In the genomic region with DNA sequence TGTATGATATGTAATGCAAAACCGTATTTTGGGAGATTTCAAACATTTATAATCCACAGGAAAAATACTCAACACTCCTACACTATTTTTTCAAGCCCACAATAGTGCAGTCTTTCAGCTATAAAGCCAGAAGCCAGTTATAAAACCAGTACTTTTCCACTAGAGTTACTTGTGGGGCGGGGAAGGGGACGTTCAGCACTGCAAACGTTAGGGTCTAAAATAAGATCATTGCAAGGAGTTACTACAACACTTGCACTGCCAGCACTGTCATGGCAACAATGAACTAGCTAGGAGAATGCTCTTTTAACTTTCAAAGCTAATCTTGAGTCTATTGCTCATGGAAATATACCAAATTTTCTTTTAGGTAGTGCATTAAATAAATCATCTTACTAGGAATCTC, we compare ENCODE assay signal across 15 cellular contexts. TPM values are rescaled to one million over a fixed set of nuclear protein-coding genes. Genes with fewer than 3 reads are reported as not detected.
DNase-seq lines count a peak whose midpoint lies in the region; ATAC-seq and TF ChIP-seq lines count a peak whose summit lies in the region.
"Had no signal": no experiment of that assay in that cellular context is flagged by ENCODE, and none has a peak within 500 bp of the region (broad histone marks: within the 10 kb centered on the region; RNA-seq: fewer than 3 reads in every experiment).

No MANE protein-coding gene starts in this region.

- no peak for TF ChIP-seq CTCF in choroid plexus epithelial cell (conservative IDR thresholded peaks at IDR 0.05; ENCODE audit: low read depth, low read length)
- no peak for TF ChIP-seq CTCF in mesothelial cell of epicardium (IDR thresholded peaks at IDR 0.05; ENCODE audit: unreplicated experiment)

- peaks cover 5% of the 10 kb centered on the region for H3K4me1 Mint-ChIP-seq in mesothelial cell of epicardium

- no peak overlapping the region for H3K27ac Mint-ChIP-seq in mesothelial cell of epicardium
- H3K27ac Mint-ChIP-seq: activated naive CD8-positive, alpha-beta T cell treated with anti-CD3 and anti-CD28 coated beads, Interleukin-2, amount 50 U/mL, for 24 hours; B cell; stimulated activated naive B cell treated with anti-CD40 and anti-IgM and Interleukin-4, amounts not matched to agents 10 μg/mL and 1 μg/mL and 100 μg/mL, for 72 hours had no signal

- no peak overlapping the region for H3K4me3 Mint-ChIP-seq in mesothelial cell of epicardium
- H3K4me3 Mint-ChIP-seq: activated naive CD8-positive, alpha-beta T cell treated with anti-CD3 and anti-CD28 coated beads, Interleukin-2, amount 50 U/mL, for 24 hours; B cell; stimulated activated naive B cell treated with anti-CD40 and anti-IgM and Interleukin-4, amounts not matched to agents 10 μg/mL and 1 μg/mL and 100 μg/mL, for 72 hours had no signal

- no peaks in the 10 kb centered on the region for H3K9me3 Mint-ChIP-seq in mesothelial cell of epicardium
- H3K9me3 Mint-ChIP-seq: activated naive CD8-positive, alpha-beta T cell treated with anti-CD3 and anti-CD28 coated beads, Interleukin-2, amount 50 U/mL, for 24 hours; stimulated activated naive B cell treated with anti-CD40 and anti-IgM and Interleukin-4, amounts not matched to agents 10 μg/mL and 1 μg/mL and 100 μg/mL, for 72 hours had no signal

- H3K36me3 Mint-ChIP-seq in mesothelial cell of epicardium = no peaks in the 10 kb centered on the region

- DNase-seq in NCI-H69 (lab: John Stamatoyannopoulos, UW) (peak; percentile 25), choroid plexus epithelial cell (ENCODE audit: low read depth) (peak; percentile 27), medulla oblongata (ENCODE audit: extremely low spot score) (peak; percentile 47), stromal cell of bone marrow (ENCODE audit: low read depth) (peak; percentile 24), HPDE6-E6E7 (ENCODE audit: extremely low spot score) (no peak), mesothelial cell of epicardium (ENCODE audit: low spot score in 2 of 2, unreplicated experiment in 2 of 2) (no peak), MV-4-11 (lab: John Stamatoyannopoulos, UW) (no peak)
- DNase-seq: activated naive CD8-positive, alpha-beta T cell treated with anti-CD3 and anti-CD28 coated beads, Interleukin-2, amount 50 U/mL, for 24 hours; effector memory CD4-positive, alpha-beta T cell; stimulated activated CD4-positive, alpha-beta T cell treated with anti-CD3 and anti-CD28 coated beads, Interleukin-4, amount 100 ng/mL, for 1 hour; stimulated activated naive B cell treated with anti-CD40 and anti-IgM and Interleukin-4, amounts not matched to agents 10 μg/mL and 1 μg/mL and 100 μg/mL, for 72 hours; WERI-Rb-1 had no signal

- no peaks in the 10 kb centered on the region for H3K27me3 Mint-ChIP-seq in mesothelial cell of epicardium (ENCODE audit: low read depth)
- H3K27me3 Mint-ChIP-seq: activated naive CD8-positive, alpha-beta T cell treated with anti-CD3 and anti-CD28 coated beads, Interleukin-2, amount 50 U/mL, for 24 hours; B cell; stimulated activated naive B cell treated with anti-CD40 and anti-IgM and Interleukin-4, amounts not matched to agents 10 μg/mL and 1 μg/mL and 100 μg/mL, for 72 hours had no signal

- H3K4me3 ChIP-seq in choroid plexus epithelial cell (ENCODE audit: low read depth, low read length) = no peak overlapping the region
- H3K4me3 ChIP-seq: SJSA1 had no signal

- no peak for ATAC-seq in GM18502 (IDR thresholded peaks at IDR 0.05; ENCODE audit: poor library complexity, unreplicated experiment)
- ATAC-seq: activated naive CD8-positive, alpha-beta T cell treated with anti-CD3 and anti-CD28 coated beads, Interleukin-2, amount 50 U/mL, for 24 hours; stimulated activated naive B cell treated with anti-CD40 and anti-IgM and Interleukin-4, amounts not matched to agents 10 μg/mL and 1 μg/mL and 100 μg/mL, for 72 hours had no signal

RNA-seq across cellular contexts. Expression of a gene that starts 14.7 kb away (rescaled TPM):
- 28.9 to 30.2 TPM (median 29.1 TPM) in 3 replicates for total RNA-seq in mesothelial cell of epicardium

RNA-seq across cellular contexts. Expression of a gene that starts 15.3 kb away (rescaled TPM):
- 20.7 to 23.9 TPM (median 22.2 TPM) in 3 replicates for total RNA-seq in mesothelial cell of epicardium

Comparison
In these comparisons a context has a peak if more than half of its experiments do, and no peak if none do; other contexts are left out.
1. DNase-seq: peak in NCI-H69 (single experiment), choroid plexus epithelial cell (single experiment), medulla oblongata (single experiment) and stromal cell of bone marrow (single experiment); none in HPDE6-E6E7 (single experiment), mesothelial cell of epicardium (0 of 2) and MV-4-11 (single experiment).